Comparison of ENCODE assay signal across 10 cellular contexts in genomic region chr14:54737132-54737711, GRCh38.
A peak's percentile ranks its signal among the peaks of the same experiment; 100 is the strongest.
DNase-seq lines count a peak whose midpoint lies in the region; ATAC-seq and TF ChIP-seq lines count a peak whose summit lies in the region.
"Had no signal": no experiment of that assay in that cellular context is flagged by ENCODE, and none has a peak within 500 bp of the region (broad histone marks: within the 10 kb centered on the region; RNA-seq: fewer than 3 reads in every experiment).

No MANE protein-coding gene starts in this region.

- no peak for ATAC-seq in GM18520 (IDR thresholded peaks at IDR 0.05; ENCODE audit: unreplicated experiment)

- no peak for DNase-seq in activated CD4-positive, alpha-beta T cell treated with anti-CD3 and anti-CD28 coated beads, Interleukin-2, amount 10 ng/mL, durations not matched to agents 7 days and 5 days
- no peak for DNase-seq in activated CD4-positive, alpha-beta T cell treated with anti-CD3 and anti-CD28 coated beads for 1 hour
- DNase-seq in RPMI7951 (ENCODE audit: low read depth) (peak; percentile 82), choroid plexus epithelial cell (ENCODE audit: low read depth) (peak; percentile 74), skeletal muscle cell (ENCODE audit: low read depth) (peak; percentile 44), NCI-H345 treated with DMSO at 0.1 percent for 48 hours (lab: John Stamatoyannopoulos, UW; ENCODE audit: unreplicated experiment) (no peak), esophagus muscularis mucosa (ENCODE audit: extremely low spot score) (no peak)
- DNase-seq: NCI-H1092 had no signal

- peaks cover 9% of the 10 kb centered on the region for H3K36me3 Mint-ChIP-seq in activated CD4-positive, alpha-beta T cell treated with anti-CD3 and anti-CD28 coated beads, Interleukin-2, amount 10 ng/mL, durations not matched to agents 7 days and 5 days (ENCODE audit: low read depth)

- H3K4me1 Mint-ChIP-seq in activated CD4-positive, alpha-beta T cell treated with anti-CD3 and anti-CD28 coated beads, Interleukin-2, amount 10 ng/mL, durations not matched to agents 7 days and 5 days, result peaks cover 51% of the 10 kb centered on the region

- 89% methylated on average over 5 of the region's 5 CpGs for WGBS in esophagus muscularis mucosa

- no peak for TF ChIP-seq CTCF in choroid plexus epithelial cell (conservative IDR thresholded peaks at IDR 0.05; ENCODE audit: low read depth, low read length)
- TF ChIP-seq CTCF in esophagus muscularis mucosa (IDR thresholded peaks at IDR 0.05), result no peak

- peaks cover 4% of the 10 kb centered on the region for H3K27me3 Mint-ChIP-seq in activated CD4-positive, alpha-beta T cell treated with anti-CD3 and anti-CD28 coated beads, Interleukin-2, amount 10 ng/mL, durations not matched to agents 7 days and 5 days

- H3K27ac ChIP-seq in esophagus muscularis mucosa (replicated peaks in 1 of 4), result no peak overlapping the region
- H3K27ac ChIP-seq: neutrophil had no signal

- no peak overlapping the region for H3K4me3 ChIP-seq in choroid plexus epithelial cell (ENCODE audit: low read depth, low read length)
- no peak overlapping the region for H3K4me3 ChIP-seq in skeletal muscle cell (ENCODE audit: low read depth, low read length)
- H3K4me3 ChIP-seq in esophagus muscularis mucosa, result no peak overlapping the region

- peaks cover 14 to 40% (median 22%) of the 10 kb centered on the region in 4 donors for H3K4me1 ChIP-seq in esophagus muscularis mucosa

- H3K9me3 Mint-ChIP-seq in activated CD4-positive, alpha-beta T cell treated with anti-CD3 and anti-CD28 coated beads, Interleukin-2, amount 10 ng/mL, durations not matched to agents 7 days and 5 days, result peaks cover 7% of the 10 kb centered on the region

- H3K36me3 ChIP-seq in esophagus muscularis mucosa, result peaks cover 0 to 5% (median 0%) of the 10 kb centered on the region in 4 donors
- H3K36me3 ChIP-seq: neutrophil had no signal

- H3K4me3 Mint-ChIP-seq in activated CD4-positive, alpha-beta T cell treated with anti-CD3 and anti-CD28 coated beads, Interleukin-2, amount 10 ng/mL, durations not matched to agents 7 days and 5 days, result no peak overlapping the region

- CTCF ChIA-PET in activated CD4-positive, alpha-beta T cell treated with anti-CD3 and anti-CD28 coated beads, Interleukin-2, amount 10 ng/mL, durations not matched to agents 7 days and 5 days (lab: Charles Lee), result interaction anchor here (0.7 kb wide), 1 partner anchor 213 kb away, joined by 3 read pairs; no protein-coding TSS in a partner anchor

- peak overlapping the region; percentile 38 for H3K27ac Mint-ChIP-seq in activated CD4-positive, alpha-beta T cell treated with anti-CD3 and anti-CD28 coated beads, Interleukin-2, amount 10 ng/mL, durations not matched to agents 7 days and 5 days

- H3K27me3 ChIP-seq in esophagus muscularis mucosa, result no peaks in the 10 kb centered on the region
- H3K27me3 ChIP-seq: neutrophil had no signal

- no peak for TF ChIP-seq POLR2A in esophagus muscularis mucosa (IDR thresholded peaks at IDR 0.05; ENCODE audit: low read depth)

- POLR2A ChIA-PET in activated CD4-positive, alpha-beta T cell treated with anti-CD3 and anti-CD28 coated beads, Interleukin-2, amount 10 ng/mL, durations not matched to agents 7 days and 5 days (lab: Charles Lee), result no interaction called here

- no peaks in the 10 kb centered on the region for H3K9me3 ChIP-seq in esophagus muscularis mucosa
- H3K9me3 ChIP-seq: neutrophil had no signal

- intact Hi-C loops in esophagus muscularis mucosa (cut with DNase I), result no loop called here

- no peak for TF ChIP-seq EP300 in esophagus muscularis mucosa (IDR thresholded peaks at IDR 0.05)

Comparison
In these comparisons a context has a peak if more than half of its experiments do, and no peak if none do; other contexts are left out.
1. DNase-seq: peak in RPMI7951 (single experiment), choroid plexus epithelial cell (single experiment) and skeletal muscle cell (single experiment); none in activated CD4-positive, alpha-beta T cell treated with anti-CD3 and anti-CD28 coated beads, Interleukin-2, amount 10 ng/mL, durations not matched to agents 7 days and 5 days (single experiment), activated CD4-positive, alpha-beta T cell treated with anti-CD3 and anti-CD28 coated beads for 1 hour (single experiment), NCI-H345 treated with DMSO at 0.1 percent for 48 hours (single experiment) and esophagus muscularis mucosa (single experiment).